8 cellular contexts compared by ENCODE assay signal in genomic region chr11:124739479-124740276, GRCh38. TPM values are rescaled to one million over a fixed set of nuclear protein-coding genes. Genes with fewer than 3 reads are reported as not detected.
DNase-seq lines count a peak whose midpoint lies in the region; FAIRE-seq and TF ChIP-seq lines count a peak whose summit lies in the region.

NRGN (plus strand) TSS chr11:124739942; CDS start chr11:124740085, 143 bp downstream.

- H3K9me3 ChIP-seq in ES-I3 (ENCODE audit: control insufficient read depth, insufficient read depth, low read length) (no peaks in the 10 kb centered on the region), H9 (ENCODE audit: control insufficient read depth, low read depth, low read length) (no peaks in the 10 kb centered on the region), Loucy (ENCODE audit: insufficient read depth, low read depth, low read length) (no peaks in the 10 kb centered on the region), neuronal stem cell (replicated peaks in 1 of 2; ENCODE audit: control insufficient read depth in 2 of 2, insufficient read depth in 1 of 2, low read depth in 1 of 2, low read length in 2 of 2) (peaks cover 0 to 6% of the 10 kb centered on the region in 2 donors)

- H4K91ac ChIP-seq in H9 (ENCODE audit: insufficient read length, low read depth, low read length), result no peak within 1 kb of the TSS
- no peak within 1 kb of the TSS for H4K91ac ChIP-seq in neuronal stem cell (ENCODE audit: low read depth, low read length, poor library complexity)

- H2BK15ac ChIP-seq in H9 (ENCODE audit: low read depth, low read length), result no peak within 1 kb of the TSS
- H2BK15ac ChIP-seq in neuronal stem cell (ENCODE audit: low read length), result no peak within 1 kb of the TSS

- H3K36me3 ChIP-seq in ES-I3 (ENCODE audit: insufficient read depth, low read length) (no peaks in the 10 kb centered on the region), Loucy (ENCODE audit: insufficient read depth, low read length) (no peaks in the 10 kb centered on the region), neuronal stem cell (replicated peaks in 1 of 2; ENCODE audit: control insufficient read depth in 2 of 2, insufficient read depth in 2 of 2, low read length in 2 of 2) (peaks cover 0 to 3% of the 10 kb centered on the region in 2 donors)

- H3K18ac ChIP-seq in H9 (ENCODE audit: insufficient read length, low read depth, low read length) (no peak within 1 kb of the TSS), neuronal stem cell (ENCODE audit: low read length) (peak within 1 kb of the TSS; percentile 74)

- no peak within 1 kb of the TSS for H2BK20ac ChIP-seq in H9 (ENCODE audit: low read depth, low read length, poor library complexity, severe bottlenecking)

- H2BK120ac ChIP-seq in H9 (ENCODE audit: low read depth, low read length, poor library complexity, severe bottlenecking), result no peak within 1 kb of the TSS
- no peak within 1 kb of the TSS for H2BK120ac ChIP-seq in neuronal stem cell (ENCODE audit: low read depth, low read length)

- H3K27ac ChIP-seq in H9 (ENCODE audit: insufficient read length, low read depth, low read length) (no peak within 1 kb of the TSS), neuronal stem cell (replicated peaks; ENCODE audit: low read length) (no peak within 1 kb of the TSS)

- H2AK5ac ChIP-seq in H9 (ENCODE audit: insufficient read length, low read length) (no peak within 1 kb of the TSS), neuronal stem cell (ENCODE audit: low read depth, low read length) (no peak within 1 kb of the TSS)

- H3K4me3 Mint-ChIP-seq in H9, result peak within 1 kb of the TSS; percentile 73 to 80

- H3K27me3 Mint-ChIP-seq in H9 (ENCODE audit: low read depth), result peaks cover 94% of the 10 kb centered on the region

- H4K20me1 ChIP-seq in H9 (ENCODE audit: control insufficient read depth, insufficient read depth, insufficient read length), result no peaks in the 10 kb centered on the region
- H4K20me1 ChIP-seq in Loucy (ENCODE audit: insufficient read depth, low read length, poor library complexity, severe bottlenecking), result peaks cover 3% of the 10 kb centered on the region

- peak within 1 kb of the TSS; percentile 74 for H3K4me3 ChIP-seq in Loucy (ENCODE audit: low read length, poor library complexity, severe bottlenecking)
- H3K4me3 ChIP-seq in neuronal stem cell (ENCODE audit: low read length in 2 of 2), result peak within 1 kb of the TSS; percentile 55 to 80

- H2BK5ac ChIP-seq in H9 (ENCODE audit: insufficient read length, low read length) (no peak within 1 kb of the TSS), neuronal stem cell (ENCODE audit: low read length) (no peak within 1 kb of the TSS)

- H3K27me3 ChIP-seq in H9 (ENCODE audit: insufficient read depth, low read length) (peaks cover 74% of the 10 kb centered on the region), Loucy (ENCODE audit: insufficient read depth, low read length, poor library complexity, severe bottlenecking) (no peaks in the 10 kb centered on the region), neuronal stem cell (ENCODE audit: control insufficient read depth in 3 of 3, insufficient read depth in 3 of 3, low read depth in 1 of 3, low read length in 3 of 3) (peaks cover 3 to 66% (median 16%) of the 10 kb centered on the region in 3 experiments)

- H3F3A ChIP-seq in Loucy (ENCODE audit: low read depth), result no peaks in the 10 kb centered on the region

- H3K23me2 ChIP-seq in H9 (ENCODE audit: insufficient read length, low read depth, low read length, poor library complexity, severe bottlenecking), result peaks cover 11% of the 10 kb centered on the region

- no peak within 1 kb of the TSS for H3K56ac ChIP-seq in H9 (ENCODE audit: insufficient read length, low read depth, low read length)

- H2AFZ ChIP-seq in H9 (ENCODE audit: low read length), result no peak within 1 kb of the TSS
- peak within 1 kb of the TSS; percentile 78 for H2AFZ ChIP-seq in Loucy (ENCODE audit: low read length)
- peak within 1 kb of the TSS; percentile 82 for H2AFZ ChIP-seq in neuronal stem cell (ENCODE audit: low read length)

- H4K8ac ChIP-seq in H9 (replicated peaks; ENCODE audit: insufficient read length, low read depth, low read length) (no peak within 1 kb of the TSS), neuronal stem cell (ENCODE audit: low read depth, low read length) (no peak within 1 kb of the TSS)

- H3K79me1 ChIP-seq in H9 (ENCODE audit: insufficient read depth, low read depth, low read length, poor library complexity, severe bottlenecking) (no peaks in the 10 kb centered on the region), neuronal stem cell (ENCODE audit: low read depth, low read length) (no peaks in the 10 kb centered on the region)

- no peaks in the 10 kb centered on the region; a peak in 1 of 5 replicates for H3K9me3 Mint-ChIP-seq in H9

- peak; percentile 94 for DNase-seq in H9
- peak; percentile 74 to 92 for DNase-seq in SHP77 (lab: John Stamatoyannopoulos, UW)
- peak; percentile 70 for DNase-seq in activated gamma-delta T cell treated with anti-CD3 and anti-CD28 coated beads, Interleukin-2, amount 50 U/mL, for 16 hours (ENCODE audit: low read depth)
- DNase-seq in frontal cortex (ENCODE audit: low spot score in 2 of 2), result peak; percentile 83 to 90
- DNase-seq in neuronal stem cell (ENCODE audit: low spot score), result peak; percentile 92
- DNase-seq in stromal cell of bone marrow (ENCODE audit: low read depth), result peak; percentile 74

- H3K9me2 ChIP-seq in Loucy (replicated peaks; ENCODE audit: low read depth, low read length), result no peaks in the 10 kb centered on the region

- TF ChIP-seq CTCF in H9 (conservative IDR thresholded peaks at IDR 0.05) (no peak), Loucy (conservative IDR thresholded peaks at IDR 0.05; ENCODE audit: low read length) (no peak)

- H3K4ac ChIP-seq in H9 (ENCODE audit: low read depth, low read length) (no peak within 1 kb of the TSS), neuronal stem cell (ENCODE audit: low read length) (no peak within 1 kb of the TSS)

- H3K79me2 ChIP-seq in H9 (ENCODE audit: insufficient read depth, low read length) (no peaks in the 10 kb centered on the region), Loucy (ENCODE audit: insufficient read depth, low read length) (no peaks in the 10 kb centered on the region)

- no peak for FAIRE-seq in frontal cortex (lab: Jason Lieb, UNC)

- H4K5ac ChIP-seq in H9 (ENCODE audit: insufficient read length, low read depth, low read length), result no peak within 1 kb of the TSS

- WGBS in H9 (ENCODE audit: extremely low coverage, insufficient read length, low lambda C conversion rate), result no CpG with 5 or more reads among the region's 59 CpGs
- no CpG with 5 or more reads among the region's 59 CpGs for WGBS in neuronal stem cell (ENCODE audit: extremely low coverage in 2 of 2, insufficient read length in 2 of 2, insufficient replicate concordance in 1 of 2), 2 donors

- peaks cover 19 to 20% of the 10 kb centered on the region in 2 experiments for H3K4me1 Mint-ChIP-seq in H9

- H2BK12ac ChIP-seq in H9 (ENCODE audit: insufficient read length, low read depth, low read length), result no peak within 1 kb of the TSS
- H2BK12ac ChIP-seq in neuronal stem cell (ENCODE audit: low read length), result no peak within 1 kb of the TSS

- H3K23ac ChIP-seq in H9 (ENCODE audit: insufficient read length, low read depth, low read length) (no peak within 1 kb of the TSS), neuronal stem cell (ENCODE audit: low read depth, low read length, poor library complexity) (no peak within 1 kb of the TSS)

- H3K9ac ChIP-seq in ES-I3 (ENCODE audit: low read depth, low read length) (peak within 1 kb of the TSS; percentile 41; the same call in 1 of the 2 replicates), H9 (ENCODE audit: extremely low read depth, insufficient read length, low read length) (no peak within 1 kb of the TSS), Loucy (ENCODE audit: low read depth, low read length, poor library complexity, severe bottlenecking) (peak within 1 kb of the TSS; percentile 54), neuronal stem cell (ENCODE audit: low read depth, low read length, poor library complexity) (peak within 1 kb of the TSS; percentile 2)

- H3K4me2 ChIP-seq in H9 (ENCODE audit: insufficient read depth, insufficient read length, low read length) (peak within 1 kb of the TSS; percentile 61), Loucy (ENCODE audit: low read depth, low read length, poor library complexity, severe bottlenecking) (peak within 1 kb of the TSS; percentile 62), neuronal stem cell (ENCODE audit: insufficient read depth, low read length, poor library complexity, severe bottlenecking) (peak within 1 kb of the TSS; percentile 78)

- H3K27ac Mint-ChIP-seq in H9, result no peak within 1 kb of the TSS

- H3K36me3 Mint-ChIP-seq in H9 (ENCODE audit: insufficient read depth in 1 of 3, low read depth in 3 of 3), result no peaks in the 10 kb centered on the region; a peak in 1 of 7 replicates

- H3T11ph ChIP-seq in H9 (ENCODE audit: low read length), result no peak within 1 kb of the TSS

- 0 out of 2 replicates have a peak, but pooled peaks cover 3% of the 10 kb centered on the region for H3K4me1 ChIP-seq in ES-I3 (ENCODE audit: insufficient read depth, low read length)
- H3K4me1 ChIP-seq in H9 (ENCODE audit: insufficient read depth, low read length), result no peaks in the 10 kb centered on the region
- H3K4me1 ChIP-seq in Loucy (ENCODE audit: insufficient read depth, low read length, poor library complexity, severe bottlenecking), result peaks cover 26% of the 10 kb centered on the region
- peaks cover 14 to 31% of the 10 kb centered on the region in 2 donors for H3K4me1 ChIP-seq in neuronal stem cell (ENCODE audit: control insufficient read depth in 2 of 2, insufficient read depth in 1 of 2, low read depth in 1 of 2, low read length in 2 of 2)

- no peak within 1 kb of the TSS for H3K14ac ChIP-seq in H9 (ENCODE audit: insufficient read depth, low read length)
- no peak within 1 kb of the TSS for H3K14ac ChIP-seq in neuronal stem cell (ENCODE audit: low read length)

RNA-seq across cellular contexts. Expression of gene NRGN, which starts in this region (rescaled TPM):
- 6.4 and 7.0 TPM in 2 replicates for total RNA-seq in H9 (2021)
- total RNA-seq in frontal cortex, result 2.9 TPM
- 11.4 TPM for polyA plus RNA-seq in neuronal stem cell (2013, experiment 1 of 2)
- polyA plus RNA-seq in neuronal stem cell (2013, experiment 2 of 2), result 11.7 TPM
